ENCODE assay signal across 9 cellular contexts in genomic region chrX:34365482-34365881, GRCh38.
DNase-seq lines count a peak whose midpoint lies in the region; ATAC-seq and TF ChIP-seq lines count a peak whose summit lies in the region.
"Had no signal": no experiment of that assay in that cellular context is flagged by ENCODE, and none has a peak within 500 bp of the region (broad histone marks: within the 10 kb centered on the region; RNA-seq: fewer than 3 reads in every experiment).

No MANE protein-coding gene starts in this region.

- H3K27ac Mint-ChIP-seq in chondrocyte (ENCODE audit: unreplicated experiment), result no peak overlapping the region

- CTCF ChIA-PET in RWPE1 (lab: Yijun Ruan, JAX), result interaction anchor here (0.7 kb wide), 1 partner anchor 1488 kb away, joined by 3 read pairs; no protein-coding TSS in a partner anchor

- H3K27me3 Mint-ChIP-seq in chondrocyte (ENCODE audit: low read depth), result peaks cover 3% of the 10 kb centered on the region

- ATAC-seq in HG03097 (IDR thresholded peaks at IDR 0.05; ENCODE audit: low FRiP score, unreplicated experiment), result no peak
- ATAC-seq in GM18858 (IDR thresholded peaks at IDR 0.05; ENCODE audit: unreplicated experiment), result no peak
- no peak for ATAC-seq in GM21619 (IDR thresholded peaks at IDR 0.05; ENCODE audit: unreplicated experiment)

- TF ChIP-seq CTCF in chondrocyte (IDR thresholded peaks at IDR 0.05) (peak; percentile 78), RWPE1 (conservative IDR thresholded peaks at IDR 0.05; ENCODE audit: low read depth) (no peak)

- H3K4me1 Mint-ChIP-seq in chondrocyte (ENCODE audit: low read depth), result no peaks in the 10 kb centered on the region

- DNase-seq in DMS53 (lab: John Stamatoyannopoulos, UW), result peak; percentile 65
- DNase-seq in MV-4-11 (lab: John Stamatoyannopoulos, UW), result peak; percentile 2
- no peak for DNase-seq in chondrocyte (ENCODE audit: low spot score)
- peak; percentile 52 for DNase-seq in myocyte (ENCODE audit: low read depth)
- DNase-seq in RWPE1 (ENCODE audit: low spot score), result no peak
- DNase-seq: stimulated activated CD4-positive, alpha-beta T cell treated with anti-CD3 and anti-CD28 coated beads, Interleukin-15, amount 100 ng/mL, for 24 hours had no signal

- POLR2A ChIA-PET in RWPE1 (lab: Yijun Ruan, JAX; ENCODE audit: low non-redundant PET), result no interaction called here

- H3K36me3 Mint-ChIP-seq in chondrocyte (ENCODE audit: low read depth), result no peaks in the 10 kb centered on the region

- no peak overlapping the region for H3K27ac ChIP-seq in RWPE1

- no peak overlapping the region for H3K4me3 Mint-ChIP-seq in chondrocyte (ENCODE audit: unreplicated experiment)

- peaks cover 4% of the 10 kb centered on the region for H3K9me3 Mint-ChIP-seq in chondrocyte (ENCODE audit: low read depth)

Comparison
In these comparisons a context has a peak if more than half of its experiments do, and no peak if none do; other contexts are left out.
1. DNase-seq: peak in DMS53 (single experiment), MV-4-11 (single experiment) and myocyte (single experiment); none in chondrocyte (single experiment) and RWPE1 (single experiment).